8 cellular contexts compared by ENCODE assay signal in the genomic region with DNA sequence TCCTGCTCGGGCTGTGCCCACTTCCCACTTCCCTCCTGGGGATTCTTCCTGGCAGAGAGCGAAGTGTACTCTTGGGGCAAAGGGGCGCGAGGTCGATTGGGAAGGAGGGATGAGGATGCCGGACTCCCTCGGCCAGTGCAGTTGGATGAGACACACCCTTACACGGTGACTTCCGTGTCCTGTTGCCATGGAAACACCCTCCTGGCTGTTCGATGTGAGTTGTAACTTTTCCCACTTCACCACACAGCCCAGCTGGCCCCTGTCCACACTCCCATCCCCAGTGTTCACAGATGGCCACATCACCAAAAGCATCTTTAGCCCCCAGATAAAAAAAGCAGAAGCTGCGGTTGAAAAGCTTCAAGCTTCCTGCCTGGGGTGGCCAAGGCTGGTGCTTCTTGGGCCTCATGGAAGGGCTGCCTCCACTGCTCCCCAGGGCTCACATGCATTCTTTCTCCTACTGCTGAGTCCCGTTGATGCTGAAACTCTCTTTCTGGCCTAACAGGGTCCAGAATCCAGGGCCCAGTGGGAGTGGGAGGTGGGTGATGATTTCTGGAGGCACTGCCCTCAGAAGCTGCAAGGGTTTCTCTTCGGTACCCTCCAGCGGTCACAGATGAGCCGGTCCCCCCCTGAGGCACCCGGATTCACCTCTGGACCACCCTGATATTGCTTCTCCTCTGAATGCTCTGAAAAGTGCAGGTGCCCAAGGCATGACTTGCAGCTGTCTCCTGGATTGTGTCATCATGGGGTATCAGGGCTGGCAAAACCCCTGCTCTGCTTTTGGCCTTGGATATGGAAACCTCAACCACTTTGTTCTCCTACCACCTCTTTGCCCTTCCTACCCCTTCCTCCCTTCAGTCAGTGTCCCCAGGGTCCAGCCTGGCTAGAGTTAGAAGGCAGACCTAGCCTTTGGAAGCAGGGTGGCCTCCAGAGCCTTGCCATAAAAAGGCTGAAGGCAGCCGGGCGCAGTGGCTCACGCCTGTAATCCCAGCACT. TPM values are rescaled to one million over a fixed set of nuclear protein-coding genes. Genes with fewer than 3 reads are reported as not detected.
DNase-seq lines count a peak whose midpoint lies in the region; ATAC-seq lines count a peak whose summit lies in the region.

No MANE protein-coding gene starts in this region.

- peak; percentile 17 for ATAC-seq in GM18907 (IDR thresholded peaks at IDR 0.05; ENCODE audit: unreplicated experiment)
- no peak for ATAC-seq in HG02885 (IDR thresholded peaks at IDR 0.05; ENCODE audit: poor library complexity, unreplicated experiment)
- no peak for ATAC-seq in left ventricle myocardium superior

- peak; percentile 38 for DNase-seq in Ammon's horn (ENCODE audit: low spot score)
- DNase-seq in SIG-M5 treated with dmso at 0.1 percent for 504 hours (lab: John Stamatoyannopoulos, UW; ENCODE audit: unreplicated experiment), result peak; percentile 88
- DNase-seq in islet precursor cell, result peak; percentile 46
- DNase-seq in NCI-H1694 treated with DMSO at 0.1 percent for 48 hours (lab: John Stamatoyannopoulos, UW), result no peak
- no peak for DNase-seq in left ventricle myocardium superior
- DNase-seq in stimulated activated naive CD4-positive, alpha-beta T cell treated with Interleukin-2 at 50 U/mL for 16 hours (lab: John Stamatoyannopoulos, UW), result no peak

- intact Hi-C loops in left ventricle myocardium superior (cut with micrococcal nuclease), result no loop called here

RNA-seq across cellular contexts. Expression of gene TRAF4, which starts 2.2 kb away (rescaled TPM):
- total RNA-seq in left ventricle myocardium superior, result 4.2 TPM

RNA-seq across cellular contexts. Expression of gene NEK8, which starts 13.1 kb away (rescaled TPM):
- total RNA-seq in left ventricle myocardium superior, result 0.94 TPM

RNA-seq across cellular contexts. Expression of gene TLCD1, which starts 15.6 kb away (rescaled TPM):
- total RNA-seq in left ventricle myocardium superior, result 2.6 TPM

RNA-seq across cellular contexts. Expression of gene RPL23A, which starts 21.9 kb away (rescaled TPM):
- 918 TPM for total RNA-seq in left ventricle myocardium superior

RNA-seq across cellular contexts. Expression of gene RAB34, which starts 24.0 kb away (rescaled TPM):
- 14.8 TPM for total RNA-seq in left ventricle myocardium superior

Comparison
In these comparisons a context has a peak if more than half of its experiments do, and no peak if none do; other contexts are left out.
1. DNase-seq: peak in Ammon's horn (single experiment), SIG-M5 treated with dmso at 0.1 percent for 504 hours (single experiment) and islet precursor cell (single experiment); none in NCI-H1694 treated with DMSO at 0.1 percent for 48 hours (single experiment), left ventricle myocardium superior (single experiment) and stimulated activated naive CD4-positive, alpha-beta T cell treated with Interleukin-2 at 50 U/mL for 16 hours (single experiment).